8 cellular contexts compared by ENCODE assay signal in genomic region chr18:37393945-37394609, GRCh38.
DNase-seq lines count a peak whose midpoint lies in the region; ATAC-seq, FAIRE-seq and TF ChIP-seq lines count a peak whose summit lies in the region.

No MANE protein-coding gene starts in this region.

- no peak overlapping the region for H3K27ac Mint-ChIP-seq in Caco-2 (ENCODE audit: unreplicated experiment)

- no peaks in the 10 kb centered on the region for H3K36me3 Mint-ChIP-seq in Caco-2 (ENCODE audit: insufficient read depth, unreplicated experiment)

- H3K4me1 Mint-ChIP-seq in Caco-2 (ENCODE audit: low read depth, unreplicated experiment), result no peaks in the 10 kb centered on the region

- H3K36me3 ChIP-seq in Caco-2 (ENCODE audit: control insufficient read depth, insufficient read depth, low read length) (no peaks in the 10 kb centered on the region), SJCRH30 (no peaks in the 10 kb centered on the region)

- no peaks in the 10 kb centered on the region; the same call in 1 of the 2 replicates for H3K27me3 ChIP-seq in Caco-2 (replicated peaks; ENCODE audit: control insufficient read depth, insufficient read depth, low read length)
- H3K27me3 ChIP-seq in SJCRH30, result no peaks in the 10 kb centered on the region

- ATAC-seq in GM21515 (IDR thresholded peaks at IDR 0.05; ENCODE audit: unreplicated experiment) (no peak), HG02798 (IDR thresholded peaks at IDR 0.05; ENCODE audit: poor library complexity, unreplicated experiment) (no peak)

- no peak overlapping the region for H3K4me3 Mint-ChIP-seq in Caco-2 (ENCODE audit: unreplicated experiment)

- peak; percentile 45 to 46 for DNase-seq in Caco-2
- DNase-seq in HS-27A (ENCODE audit: low read depth), result peak; percentile 75
- peak; percentile 63 to 67 for DNase-seq in SJCRH30
- DNase-seq in fibroblast of peridontal ligament (ENCODE audit: extremely low read depth), result peak; percentile 84
- DNase-seq in middle frontal gyrus (ENCODE audit: extremely low spot score, low spot score), result peak; percentile 62
- DNase-seq in urothelium cell line (ENCODE audit: low spot score), result peak; percentile 74

- H3K9me3 Mint-ChIP-seq in Caco-2 (ENCODE audit: unreplicated experiment), result no peaks in the 10 kb centered on the region

- H3K4me3 ChIP-seq in Caco-2 (ENCODE audit: low read depth, low read length) (peak overlapping the region; percentile 25), SJCRH30 (peak overlapping the region; percentile 51)

- peaks cover 5% of the 10 kb centered on the region for H3K27me3 Mint-ChIP-seq in Caco-2 (ENCODE audit: insufficient read depth, unreplicated experiment)

- H3K9me3 ChIP-seq in Caco-2 (no peaks in the 10 kb centered on the region), SJCRH30 (replicated peaks) (no peaks in the 10 kb centered on the region)

- CTCF ChIA-PET in Caco-2 (lab: Charles Lee), result interaction anchor here (0.6 kb wide), 2 partner anchors 51 to 142 kb away, joined by 6 to 7 read pairs; no protein-coding TSS in a partner anchor

- H3K27ac ChIP-seq in SJCRH30, result no peak overlapping the region

- intact Hi-C loops in Caco-2 (cut with micrococcal nuclease; ENCODE audit: unreplicated experiment), result loop anchor here (10.0 kb wide), 1 partner anchor 81 kb away; no protein-coding TSS in a partner anchor

- BruUV-seq in Caco-2 (replicated peaks; lab: Mats Ljungman, UMichigan), result no TSS peak

- no peak for TF ChIP-seq CTCF in Caco-2 (IDR thresholded peaks at IDR 0.05; ENCODE audit: insufficient read depth in 1 of 2, low read depth in 1 of 2, low read length in 1 of 2, severe bottlenecking in 1 of 2, unreplicated experiment in 1 of 2)

- POLR2A ChIA-PET in Caco-2 (lab: Charles Lee), result no interaction called here

- H3K4me1 ChIP-seq in Caco-2 (no peaks in the 10 kb centered on the region), SJCRH30 (no peaks in the 10 kb centered on the region)

- no peak for FAIRE-seq in urothelium cell line (lab: Jason Lieb, UNC)
